Comparison of ENCODE assay signal across 1 cellular context in genomic region chr10:132356621-132357195, GRCh38.
TF ChIP-seq lines count a peak whose summit lies in the region.

No MANE protein-coding gene starts in this region.

TF ChIP-seq in IMR-90, 13 proteins besides CTCF, POLR2A, EP300 and RAD21:
- TF ChIP-seq, protein P1, sequence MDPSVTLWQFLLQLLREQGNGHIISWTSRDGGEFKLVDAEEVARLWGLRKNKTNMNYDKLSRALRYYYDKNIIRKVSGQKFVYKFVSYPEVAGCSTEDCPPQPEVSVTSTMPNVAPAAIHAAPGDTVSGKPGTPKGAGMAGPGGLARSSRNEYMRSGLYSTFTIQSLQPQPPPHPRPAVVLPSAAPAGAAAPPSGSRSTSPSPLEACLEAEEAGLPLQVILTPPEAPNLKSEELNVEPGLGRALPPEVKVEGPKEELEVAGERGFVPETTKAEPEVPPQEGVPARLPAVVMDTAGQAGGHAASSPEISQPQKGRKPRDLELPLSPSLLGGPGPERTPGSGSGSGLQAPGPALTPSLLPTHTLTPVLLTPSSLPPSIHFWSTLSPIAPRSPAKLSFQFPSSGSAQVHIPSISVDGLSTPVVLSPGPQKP (IDR thresholded peaks at IDR 0.05; ENCODE audit: borderline replicate concordance, low read depth, low read length) = no peak
- TF ChIP-seq CHD1 (IDR thresholded peaks at IDR 0.05; ENCODE audit: low read depth, low read length) (no peak), USF2 (IDR thresholded peaks at IDR 0.05; ENCODE audit: low read depth, low read length) (no peak), RFX5 (IDR thresholded peaks at IDR 0.05; ENCODE audit: low read depth, low read length) (no peak), BHLHE40 (IDR thresholded peaks at IDR 0.05; ENCODE audit: low read depth, low read length) (no peak), CEBPB (IDR thresholded peaks at IDR 0.05; ENCODE audit: low read depth, low read length) (no peak), MXI1 (IDR thresholded peaks at IDR 0.05; ENCODE audit: borderline replicate concordance, low read depth, low read length) (no peak), MAZ (IDR thresholded peaks at IDR 0.05; ENCODE audit: borderline replicate concordance, low read depth, low read length) (no peak), NFE2L2 (IDR thresholded peaks at IDR 0.05; ENCODE audit: low read depth, low read length) (no peak), RCOR1 (IDR thresholded peaks at IDR 0.05; ENCODE audit: insufficient replicate concordance, low read length) (no peak), MAFK (IDR thresholded peaks at IDR 0.05; ENCODE audit: low read depth, low read length) (no peak), FOS (IDR thresholded peaks at IDR 0.05; ENCODE audit: low read depth, low read length) (no peak), SMC3 (IDR thresholded peaks at IDR 0.05; ENCODE audit: low read depth, low read length) (no peak)
